In genomic region chr20:24935140-24935539, GRCh38 we compare ENCODE assay signal across 25 cellular contexts. TPM values are rescaled to one million over a fixed set of nuclear protein-coding genes. Genes with fewer than 3 reads are reported as not detected.
"Had no signal": no experiment of that assay in that cellular context is flagged by ENCODE, and none has a peak within 500 bp of the region (broad histone marks: within the 10 kb centered on the region; RNA-seq: fewer than 3 reads in every experiment).

No MANE protein-coding gene starts in this region.

- ATAC-seq: esophagus mucosa, heart left ventricle, left lung, sciatic nerve had no signal

- H3K27me3 ChIP-seq: dorsolateral prefrontal cortex, heart left ventricle, left lung, thyroid gland, uterus had no signal

- H3K27me3 Mint-ChIP-seq: naive B cell, type B pancreatic cell had no signal

- DNase-seq: cortex of kidney; effector memory CD4-positive, alpha-beta T cell; hippocampal formation; left lung; mesenchymal stem cell; midbrain; naive B cell; occipital lobe; stimulated activated CD4-positive, alpha-beta T cell treated with anti-CD3 and anti-CD28 coated beads, Interleukin-12 subunit alpha, Interleukin-12 subunit beta, amount 100 ng/mL, for 4 hours; stimulated activated naive CD4-positive, alpha-beta T cell treated with Interleukin-2 at 50 U/mL for 16 hours; thyroid gland; uterus had no signal

- H3K4me3 ChIP-seq: dorsolateral prefrontal cortex, heart left ventricle, left lung, lung, skin epidermis, thyroid gland, uterus had no signal

- H3K27ac ChIP-seq: dorsolateral prefrontal cortex, heart left ventricle, left lung, skin epidermis, thyroid gland, uterus had no signal

- H3K27ac Mint-ChIP-seq: naive B cell, nephron, type B pancreatic cell had no signal

- H3K9me3 ChIP-seq: thyroid gland, uterus had no signal

- H3K4me3 Mint-ChIP-seq: naive B cell, nephron, type B pancreatic cell had no signal

- H3K36me3 ChIP-seq: heart left ventricle, left lung, thyroid gland, uterus had no signal

- H3K36me3 Mint-ChIP-seq: naive B cell, type B pancreatic cell had no signal

- H3K4me1 Mint-ChIP-seq: nephron had no signal

- H3K4me1 ChIP-seq: uterus had no signal

RNA-seq across cellular contexts. Expression of gene CST7, which starts 13.9 kb away (rescaled TPM):
- total RNA-seq: chondrocyte, fibroblast of lung, frontal cortex, glomerular endothelial cell, pulmonary artery endothelial cell had no signal
